Comparison of ENCODE assay signal across 1 cellular context in genomic region chr2:46634905-46635304, GRCh38.
TF ChIP-seq lines count a peak whose summit lies in the region.

No MANE protein-coding gene starts in this region.

TF ChIP-seq in K562, 482 proteins besides CTCF, POLR2A, EP300 and RAD21:
- TF ChIP-seq ZNF609 (CRISPR knock-in tag; IDR thresholded peaks at IDR 0.05; ENCODE audit: borderline replicate concordance) (no peak), MECOM (CRISPR knock-in tag; IDR thresholded peaks at IDR 0.05) (no peak), SETDB1 (IDR thresholded peaks at IDR 0.05; ENCODE audit: low read length) (no peak), JUND (IDR thresholded peaks at IDR 0.05; ENCODE audit: borderline replicate concordance, low read depth, low read length) (no peak), JUND (tag; IDR thresholded peaks at IDR 0.05; ENCODE audit: borderline replicate concordance, low read depth, low read length) (no peak), CBX8 (IDR thresholded peaks at IDR 0.05; ENCODE audit: borderline replicate concordance, extremely low read depth, low read depth, low read length, poor library complexity, severe bottlenecking) (no peak), ATF6 (CRISPR knock-in tag; IDR thresholded peaks at IDR 0.05) (no peak), ZNF766 (CRISPR knock-in tag; conservative IDR thresholded peaks at IDR 0.05) (no peak), MEIS2 (IDR thresholded peaks at IDR 0.05; ENCODE audit: partially characterized antibody) (no peak), TAF1 (IDR thresholded peaks at IDR 0.05; ENCODE audit: control insufficient read depth, extremely low read depth, insufficient read depth, low read length, severe bottlenecking) (no peak), STAG1 (CRISPR knock-in tag; IDR thresholded peaks at IDR 0.05; ENCODE audit: borderline replicate concordance) (no peak), ZC3H4 (CRISPR knock-in tag; IDR thresholded peaks at IDR 0.05; ENCODE audit: borderline replicate concordance) (no peak), E2F8 (IDR thresholded peaks at IDR 0.05; ENCODE audit: low read depth, partially characterized antibody) (no peak), ZNF395 (CRISPR knock-in tag; IDR thresholded peaks at IDR 0.05) (no peak)
TF ChIP-seq in K562: peak in this region for 0.
